13 cellular contexts compared by ENCODE assay signal in the genomic region with DNA sequence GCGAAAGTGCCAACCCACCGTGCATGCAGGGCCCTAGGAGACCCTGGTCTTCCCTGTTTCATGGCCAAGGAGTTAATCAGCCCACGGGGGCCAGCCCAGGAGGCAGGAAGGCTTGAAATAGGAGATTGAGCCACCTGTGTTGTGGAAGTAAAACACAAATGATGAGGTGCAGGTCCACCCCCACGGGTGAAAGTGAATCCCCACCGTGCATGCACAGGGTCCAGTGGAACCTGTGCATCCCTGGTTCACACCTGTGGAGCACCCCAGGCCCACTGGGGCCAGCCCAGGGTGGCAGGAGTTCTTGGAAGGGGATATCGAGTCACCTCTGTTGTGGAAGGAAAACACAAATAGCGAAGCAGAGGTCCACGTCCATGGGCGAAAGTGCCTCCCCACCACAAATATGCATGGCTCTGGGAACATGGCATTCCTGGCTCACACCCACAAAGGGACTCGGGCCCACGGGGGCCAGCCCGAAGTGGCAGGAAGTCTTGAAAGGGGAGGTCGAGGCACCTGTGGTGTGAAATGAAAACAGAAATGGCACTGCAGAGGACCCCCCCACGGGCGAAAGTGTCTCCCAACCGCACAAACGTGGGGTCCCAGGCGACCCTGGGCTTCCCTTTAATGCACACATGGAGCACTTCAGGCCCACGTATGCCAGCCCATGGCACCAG.
DNase-seq lines count a peak whose midpoint lies in the region; ATAC-seq, FAIRE-seq and TF ChIP-seq lines count a peak whose summit lies in the region.
"Had no signal": no experiment of that assay in that cellular context is flagged by ENCODE, and none has a peak within 500 bp of the region (broad histone marks: within the 10 kb centered on the region; RNA-seq: fewer than 3 reads in every experiment).

No MANE protein-coding gene starts in this region.

- no peak for TF ChIP-seq EP300 in esophagus muscularis mucosa (IDR thresholded peaks at IDR 0.05)

- DNase-seq in AG20443 (ENCODE audit: low spot score) (peak; percentile 0), HEK293T (ENCODE audit: extremely low spot score) (peak; percentile 0), esophagus muscularis mucosa (ENCODE audit: extremely low spot score) (peak; percentile 78), pancreas (peak; percentile 0 to 42 (median 4)), globus pallidus (ENCODE audit: low spot score) (no peak), NCI-H2171 treated with DMSO at 0.1 percent for 48 hours (lab: John Stamatoyannopoulos, UW) (no peak), cerebellar cortex (ENCODE audit: low spot score) (no peak)
- DNase-seq: NCI-H1436 treated with DMSO at 0.1 percent for 48 hours; NCI-H748 treated with DMSO at 0.1 percent for 48 hours; stimulated activated naive CD4-positive, alpha-beta T cell treated with Interleukin-2 at 50 U/mL for 16 hours had no signal

- TF ChIP-seq CTCF in esophagus muscularis mucosa (IDR thresholded peaks at IDR 0.05) (no peak), pancreas (IDR thresholded peaks at IDR 0.05) (no peak)

- ATAC-seq in pancreas, result no peak
- no peak for ATAC-seq in HG03108 (IDR thresholded peaks at IDR 0.05; ENCODE audit: unreplicated experiment)

- H3K36me3 ChIP-seq in esophagus muscularis mucosa, result no peaks in the 10 kb centered on the region
- no peaks in the 10 kb centered on the region for H3K36me3 ChIP-seq in pancreas

- FAIRE-seq in pancreas (lab: Jason Lieb, UNC), result no peak
- FAIRE-seq: bronchial epithelial cell had no signal

- POLR2A ChIA-PET in HEK293T (lab: Yijun Ruan, JAX), result no interaction called here

- H3K4me1 ChIP-seq in esophagus muscularis mucosa (no peaks in the 10 kb centered on the region), pancreas (no peaks in the 10 kb centered on the region)

- H3K27ac ChIP-seq in esophagus muscularis mucosa (replicated peaks in 1 of 4) (no peak overlapping the region), pancreas (no peak overlapping the region)
- H3K27ac ChIP-seq: C4-2B had no signal

- peaks cover 0 to 99% (median 67%) of the 10 kb centered on the region in 4 donors for H3K9me3 ChIP-seq in esophagus muscularis mucosa
- H3K9me3 ChIP-seq in pancreas, result no peaks in the 10 kb centered on the region

- no peak for TF ChIP-seq POLR2A in esophagus muscularis mucosa (IDR thresholded peaks at IDR 0.05; ENCODE audit: low read depth)

- H3K4me3 ChIP-seq in esophagus muscularis mucosa (no peak overlapping the region), pancreas (no peak overlapping the region)

- 62% methylated on average over 15 of the region's 19 CpGs for WGBS in esophagus muscularis mucosa
- WGBS in pancreas, 2 donors, result 36 to 40% methylated on average over 19 of the region's 19 CpGs

- H3K27me3 ChIP-seq in esophagus muscularis mucosa (peaks cover 0 to 4% (median 0%) of the 10 kb centered on the region in 4 donors), pancreas (no peaks in the 10 kb centered on the region)

- CTCF ChIA-PET in HEK293T (lab: Yijun Ruan, JAX), result no interaction called here

- intact Hi-C loops in esophagus muscularis mucosa (cut with DNase I) (no loop called here), pancreas (cut with DNase I) (no loop called here)

TF ChIP-seq in HEK293T, 16 proteins besides CTCF, POLR2A, EP300 and RAD21:
- TF ChIP-seq FOXK2 (IDR thresholded peaks at IDR 0.05), result no peak
- TF ChIP-seq SP1 (IDR thresholded peaks at IDR 0.05), result no peak
- TF ChIP-seq BHLHE40 (IDR thresholded peaks at IDR 0.05; ENCODE audit: borderline replicate concordance), result no peak
- no peak for TF ChIP-seq SUZ12 (IDR thresholded peaks at IDR 0.05)
- TF ChIP-seq ZNF384 (IDR thresholded peaks at IDR 0.05), result no peak
- no peak for TF ChIP-seq HDGF (IDR thresholded peaks at IDR 0.05; ENCODE audit: borderline replicate concordance)
- no peak for TF ChIP-seq TARDBP (IDR thresholded peaks at IDR 0.05)
- no peak for TF ChIP-seq ELF4 (IDR thresholded peaks at IDR 0.05)
- no peak for TF ChIP-seq FOXM1 (IDR thresholded peaks at IDR 0.05; ENCODE audit: borderline replicate concordance)

Comparison
In these comparisons a context has a peak if more than half of its experiments do, and no peak if none do; other contexts are left out.
1. DNase-seq: peak in AG20443 (single experiment), HEK293T (single experiment), esophagus muscularis mucosa (single experiment) and pancreas (6 of 6); none in globus pallidus (single experiment), NCI-H2171 treated with DMSO at 0.1 percent for 48 hours (single experiment) and cerebellar cortex (single experiment).